In genomic region chr19:43340101-43340500, GRCh38 we compare ENCODE assay signal across 1 cellular context. TPM values are rescaled to one million over a fixed set of nuclear protein-coding genes. Genes with fewer than 3 reads are reported as not detected.
"Had no signal": no experiment of that assay in that cellular context is flagged by ENCODE, and none has a peak within 500 bp of the region (broad histone marks: within the 10 kb centered on the region; RNA-seq: fewer than 3 reads in every experiment).

No MANE protein-coding gene starts in this region.

RNA-seq across cellular contexts. Expression of gene CD177, which starts 13.4 kb away (rescaled TPM):
- total RNA-seq: GM12878 had no signal
- polyA plus RNA-seq: GM12878 had no signal
